In genomic region chr10:63586048-63586447, GRCh38 we compare ENCODE assay signal across 26 cellular contexts.
"Had no signal": no experiment of that assay in that cellular context is flagged by ENCODE, and none has a peak within 500 bp of the region (broad histone marks: within the 10 kb centered on the region; RNA-seq: fewer than 3 reads in every experiment).

No MANE protein-coding gene starts in this region.

- H3K9me3 ChIP-seq: adrenal gland, ascending aorta, colonic mucosa, left ventricle myocardium inferior, thyroid gland, upper lobe of right lung had no signal

- H3K4me1 Mint-ChIP-seq: activated CD4-positive, alpha-beta T cell treated with anti-CD3 and anti-CD28 coated beads for 36 hours; activated T-helper 17 cell treated with anti-CD3 and anti-CD28 coated beads, Interleukin-2, amount 50 U/mL, for 72 hours; natural killer cell had no signal

- H3K4me1 ChIP-seq: colonic mucosa had no signal

- H3K27me3 ChIP-seq: adrenal gland, ascending aorta, colonic mucosa, dorsolateral prefrontal cortex, hepatocyte, thyroid gland, upper lobe of right lung had no signal

- DNase-seq: activated CD4-positive, alpha-beta T cell treated with anti-CD3 and anti-CD28 coated beads for 36 hours; activated CD4-positive, alpha-beta T cell treated with anti-CD3 and anti-CD28 coated beads, Interleukin-2, amount 50 U/mL, for 4 hours; activated CD8-positive, alpha-beta memory T cell treated with anti-CD3 and anti-CD28 coated beads for 24 hours; activated CD8-positive, alpha-beta memory T cell treated with anti-CD3 and anti-CD28 coated beads, Interleukin-2, amount 50 U/mL, for 4 hours; activated T-cell treated with anti-CD3 and anti-CD28 coated beads, Interleukin-2, amount 50 U/mL, for 24 hours; adrenal gland; colonic mucosa; dorsolateral prefrontal cortex; effector memory CD8-positive, alpha-beta T cell; foreskin melanocyte; left ventricle myocardium inferior; natural killer cell; retina; substantia nigra; T-helper 1 cell; T-helper 9 cell; thyroid gland; upper lobe of right lung had no signal

- H3K27ac Mint-ChIP-seq: activated CD4-positive, alpha-beta T cell treated with anti-CD3 and anti-CD28 coated beads for 36 hours; activated naive CD4-positive, alpha-beta T cell treated with anti-CD3 and anti-CD28 coated beads, Interleukin-2, amount 50 U/mL, for 72 hours; activated T-cell treated with anti-CD3 and anti-CD28 coated beads, Interleukin-2, amount 50 U/mL, for 24 hours; activated T-helper 17 cell treated with anti-CD3 and anti-CD28 coated beads, Interleukin-2, amount 50 U/mL, for 72 hours; effector memory CD8-positive, alpha-beta T cell; mesothelial cell of epicardium; natural killer cell; progenitor cell of endocrine pancreas; stimulated activated naive CD8-positive, alpha-beta T cell treated with anti-CD3 and anti-CD28 coated beads, Interleukin-15, Interleukin-2, amounts not matched to agents 100 ng/mL and 50 ng/mL, for 24 hours; WTC11 had no signal

- H3K4me3 Mint-ChIP-seq: activated CD4-positive, alpha-beta T cell treated with anti-CD3 and anti-CD28 coated beads for 36 hours; activated T-cell treated with anti-CD3 and anti-CD28 coated beads, Interleukin-2, amount 50 U/mL, for 24 hours; activated T-helper 17 cell treated with anti-CD3 and anti-CD28 coated beads, Interleukin-2, amount 50 U/mL, for 72 hours; effector memory CD8-positive, alpha-beta T cell; mesothelial cell of epicardium; natural killer cell; stimulated activated naive CD8-positive, alpha-beta T cell treated with anti-CD3 and anti-CD28 coated beads, Interleukin-15, Interleukin-2, amounts not matched to agents 100 ng/mL and 50 ng/mL, for 24 hours; WTC11 had no signal

- H3K4me3 ChIP-seq: adrenal gland, ascending aorta, colonic mucosa, dorsolateral prefrontal cortex, hepatocyte, left ventricle myocardium inferior, thyroid gland, upper lobe of right lung had no signal

- H3K36me3 Mint-ChIP-seq: activated naive CD4-positive, alpha-beta T cell treated with anti-CD3 and anti-CD28 coated beads, Interleukin-2, amount 50 U/mL, for 72 hours; mesothelial cell of epicardium; natural killer cell; WTC11 had no signal

- H3K27me3 Mint-ChIP-seq: activated CD4-positive, alpha-beta T cell treated with anti-CD3 and anti-CD28 coated beads for 36 hours; activated T-cell treated with anti-CD3 and anti-CD28 coated beads, Interleukin-2, amount 50 U/mL, for 24 hours; activated T-helper 17 cell treated with anti-CD3 and anti-CD28 coated beads, Interleukin-2, amount 50 U/mL, for 72 hours; effector memory CD8-positive, alpha-beta T cell; progenitor cell of endocrine pancreas; stimulated activated naive CD8-positive, alpha-beta T cell treated with anti-CD3 and anti-CD28 coated beads, Interleukin-15, Interleukin-2, amounts not matched to agents 100 ng/mL and 50 ng/mL, for 24 hours had no signal

- H3K36me3 ChIP-seq: adrenal gland, ascending aorta, colonic mucosa, left ventricle myocardium inferior, thyroid gland, upper lobe of right lung had no signal

- H3K9me3 Mint-ChIP-seq: activated naive CD4-positive, alpha-beta T cell treated with anti-CD3 and anti-CD28 coated beads, Interleukin-2, amount 50 U/mL, for 72 hours; activated T-cell treated with anti-CD3 and anti-CD28 coated beads, Interleukin-2, amount 50 U/mL, for 24 hours; activated T-helper 17 cell treated with anti-CD3 and anti-CD28 coated beads, Interleukin-2, amount 50 U/mL, for 72 hours; effector memory CD8-positive, alpha-beta T cell; mesothelial cell of epicardium; natural killer cell; stimulated activated naive CD8-positive, alpha-beta T cell treated with anti-CD3 and anti-CD28 coated beads, Interleukin-15, Interleukin-2, amounts not matched to agents 100 ng/mL and 50 ng/mL, for 24 hours; WTC11 had no signal
